12 cellular contexts compared by ENCODE assay signal in genomic region chr17:55607736-55608341, GRCh38.
DNase-seq lines count a peak whose midpoint lies in the region; ATAC-seq and TF ChIP-seq lines count a peak whose summit lies in the region.
"Had no signal": no experiment of that assay in that cellular context is flagged by ENCODE, and none has a peak within 500 bp of the region (broad histone marks: within the 10 kb centered on the region; RNA-seq: fewer than 3 reads in every experiment).

No MANE protein-coding gene starts in this region.

- H3K9me3 Mint-ChIP-seq in nephron progenitor cell, result no peaks in the 10 kb centered on the region
- no peaks in the 10 kb centered on the region for H3K9me3 Mint-ChIP-seq in CD4-positive, alpha-beta T cell
- H3K9me3 Mint-ChIP-seq: effector memory CD8-positive, alpha-beta T cell had no signal

- no peak overlapping the region for H3K27ac Mint-ChIP-seq in nephron progenitor cell
- no peak overlapping the region for H3K27ac Mint-ChIP-seq in CD4-positive, alpha-beta T cell
- H3K27ac Mint-ChIP-seq: effector memory CD8-positive, alpha-beta T cell had no signal

- POLR2A ChIA-PET in CD4-positive, alpha-beta T cell (lab: Charles Lee), result no interaction called here

- no peak for TF ChIP-seq CTCF in nephron progenitor cell (IDR thresholded peaks at IDR 0.05)
- TF ChIP-seq CTCF in CD4-positive, alpha-beta T cell (IDR thresholded peaks at IDR 0.05), result no peak

- no peak overlapping the region for H3K27ac ChIP-seq in CD4-positive, alpha-beta T cell (ENCODE audit: low read depth, low read length)
- H3K27ac ChIP-seq: thoracic aorta had no signal

- intact Hi-C loops in CD4-positive, alpha-beta T cell (cut with DNase I, micrococcal nuclease), result no loop called here

- CTCF ChIA-PET in CD4-positive, alpha-beta T cell (lab: Charles Lee), result no interaction called here

- peaks cover 39% of the 10 kb centered on the region for H3K4me1 Mint-ChIP-seq in nephron progenitor cell
- no peaks in the 10 kb centered on the region for H3K4me1 Mint-ChIP-seq in CD4-positive, alpha-beta T cell (ENCODE audit: low read depth)

- DNase-seq in DMS153 (lab: John Stamatoyannopoulos, UW), result peak; percentile 83
- peak; percentile 82 for DNase-seq in NCI-H510A treated with DMSO at 0.1 percent for 48 hours (lab: John Stamatoyannopoulos, UW)
- DNase-seq in fibroblast of gingiva (ENCODE audit: low read depth), result peak; percentile 60
- DNase-seq in nephron progenitor cell, result no peak
- DNase-seq in CD4-positive, alpha-beta T cell, result no peak
- no peak for DNase-seq in inferior parietal cortex (ENCODE audit: extremely low spot score)
- DNase-seq in SIG-M5 (lab: John Stamatoyannopoulos, UW), result no peak
- DNase-seq: activated effector memory CD4-positive, alpha-beta T cell treated with anti-CD3 and anti-CD28 coated beads, Interleukin-2, amount 50 U/mL, for 16 hours; effector memory CD8-positive, alpha-beta T cell; NK-92 treated with Interleukin-12 subunit alpha and Interleukin-12 subunit beta, amount 100 ng/mL, for 24 hours had no signal

- ATAC-seq in CD4-positive, alpha-beta T cell (ENCODE audit: poor library complexity), result no peak
- ATAC-seq in GM18517 (IDR thresholded peaks at IDR 0.05; ENCODE audit: unreplicated experiment), result no peak
- ATAC-seq: effector memory CD8-positive, alpha-beta T cell had no signal

- H3K9me3 ChIP-seq in CD4-positive, alpha-beta T cell (ENCODE audit: control insufficient read depth, low read length), result no peaks in the 10 kb centered on the region
- H3K9me3 ChIP-seq: thoracic aorta had no signal

- H3K4me3 Mint-ChIP-seq in nephron progenitor cell, result peak overlapping the region; percentile 4
- no peak overlapping the region for H3K4me3 Mint-ChIP-seq in CD4-positive, alpha-beta T cell
- H3K4me3 Mint-ChIP-seq: effector memory CD8-positive, alpha-beta T cell had no signal

- no peaks in the 10 kb centered on the region for H3K36me3 Mint-ChIP-seq in nephron progenitor cell (ENCODE audit: low read depth)
- H3K36me3 Mint-ChIP-seq in CD4-positive, alpha-beta T cell (ENCODE audit: low read depth), result no peaks in the 10 kb centered on the region

- H3K27me3 ChIP-seq in CD4-positive, alpha-beta T cell (ENCODE audit: control insufficient read depth, insufficient read depth, low read length), result peaks cover 6% of the 10 kb centered on the region

- peaks cover 7% of the 10 kb centered on the region for H3K27me3 Mint-ChIP-seq in nephron progenitor cell (ENCODE audit: low read depth, poor library complexity)
- peaks cover 30% of the 10 kb centered on the region for H3K27me3 Mint-ChIP-seq in CD4-positive, alpha-beta T cell

Comparison
In these comparisons a context has a peak if more than half of its experiments do, and no peak if none do; other contexts are left out.
1. DNase-seq: peak in DMS153 (single experiment), NCI-H510A treated with DMSO at 0.1 percent for 48 hours (single experiment) and fibroblast of gingiva (single experiment); none in nephron progenitor cell (single experiment), CD4-positive, alpha-beta T cell (0 of 10), inferior parietal cortex (single experiment) and SIG-M5 (single experiment).